Comparison of ENCODE assay signal across 16 cellular contexts in the genomic region with DNA sequence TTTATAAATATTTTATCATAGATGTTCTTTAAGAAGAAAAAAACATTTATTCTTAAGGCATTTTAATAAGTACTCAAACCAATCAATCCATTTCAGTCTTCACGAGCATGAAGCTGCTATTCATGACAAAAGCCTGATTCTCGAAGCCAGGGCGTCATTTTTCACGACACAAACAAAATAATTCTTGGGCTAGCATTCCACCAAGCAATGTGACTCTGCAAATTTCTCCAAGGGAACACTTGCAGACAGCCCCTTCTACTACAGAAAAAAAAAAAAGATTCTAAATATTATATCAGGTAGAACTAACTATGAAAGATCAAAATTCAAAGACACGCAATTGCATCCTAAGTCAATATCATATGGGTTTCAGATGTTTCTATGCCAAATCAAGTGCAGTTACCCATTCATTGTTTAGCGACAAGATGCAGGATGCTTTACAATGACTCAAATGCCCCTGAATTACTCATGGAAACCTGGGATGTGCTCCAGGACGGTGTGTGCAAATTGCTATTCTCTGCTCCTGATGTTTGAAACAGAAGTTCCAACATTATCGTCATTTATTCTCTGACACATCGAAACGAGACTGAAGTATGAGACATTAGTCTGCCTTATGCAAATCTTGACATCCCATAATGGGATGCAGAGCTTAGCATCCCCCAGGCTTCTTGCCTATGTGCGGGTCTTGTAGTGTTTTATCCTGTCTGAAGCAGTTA.
DNase-seq lines count a peak whose midpoint lies in the region; ATAC-seq and TF ChIP-seq lines count a peak whose summit lies in the region.
"Had no signal": no experiment of that assay in that cellular context is flagged by ENCODE, and none has a peak within 500 bp of the region (broad histone marks: within the 10 kb centered on the region; RNA-seq: fewer than 3 reads in every experiment).

No MANE protein-coding gene starts in this region.

- peak overlapping the region in 1 of 2 experiments; percentile 45 for H3K4ac ChIP-seq in mesenchymal stem cell (ENCODE audit: low read depth in 1 of 2, low read length in 2 of 2)

- no peaks in the 10 kb centered on the region for H3K79me1 ChIP-seq in mesenchymal stem cell (replicated peaks; ENCODE audit: low read length, poor library complexity, severe bottlenecking)

- no peaks in the 10 kb centered on the region for H3K36me3 ChIP-seq in brain microvascular endothelial cell (replicated peaks)
- H3K36me3 ChIP-seq in mesenchymal stem cell (ENCODE audit: control insufficient read depth in 1 of 2, insufficient read depth in 2 of 2, low read depth in 1 of 2, low read length in 2 of 2) = no peaks in the 10 kb centered on the region
- H3K36me3 ChIP-seq: uterus had no signal

- H3K4me2 ChIP-seq in mesenchymal stem cell (ENCODE audit: low read length, poor library complexity, severe bottlenecking) = no peak overlapping the region

- H2BK120ac ChIP-seq in mesenchymal stem cell (ENCODE audit: low read depth, low read length) = peak overlapping the region; percentile 85

- intact Hi-C loops in left cardiac atrium (cut with DNase I) = loop anchor here (10.0 kb wide), 3 partner anchors 138 to 978 kb away; a partner anchor contains a TSS

- H3K9me3 ChIP-seq in mesenchymal stem cell (ENCODE audit: control insufficient read depth, low read length) = no peaks in the 10 kb centered on the region
- H3K9me3 ChIP-seq: uterus had no signal

- TF ChIP-seq CTCF in brain microvascular endothelial cell (IDR thresholded peaks at IDR 0.05; ENCODE audit: low read depth, low read length, missing control alignments) = no peak

- H3K18ac ChIP-seq in mesenchymal stem cell (ENCODE audit: low read depth in 1 of 2, low read length in 2 of 2) = peak overlapping the region in 1 of 2 experiments; percentile 37

- no peak overlapping the region for H2BK15ac ChIP-seq in mesenchymal stem cell (ENCODE audit: low read depth, poor library complexity, severe bottlenecking)

- H4K91ac ChIP-seq in mesenchymal stem cell (ENCODE audit: low read length) = no peak overlapping the region

- peaks cover 2% of the 10 kb centered on the region for H3K4me1 ChIP-seq in mesenchymal stem cell (ENCODE audit: control insufficient read depth, insufficient read depth, low read depth, low read length)
- H3K4me1 ChIP-seq: uterus had no signal

- no peak overlapping the region for H2BK5ac ChIP-seq in mesenchymal stem cell (ENCODE audit: low read depth, low read length, poor library complexity, severe bottlenecking)

- H2AK5ac ChIP-seq in mesenchymal stem cell (ENCODE audit: low read length, severe bottlenecking) = no peak overlapping the region

- no peak overlapping the region for H3K9ac ChIP-seq in mesenchymal stem cell (ENCODE audit: low read length)

- H3K23ac ChIP-seq in mesenchymal stem cell (ENCODE audit: low read length in 2 of 2) = no peak overlapping the region

- ATAC-seq in GM18520 (IDR thresholded peaks at IDR 0.05; ENCODE audit: unreplicated experiment) (no peak), left cardiac atrium (no peak)
- ATAC-seq: CD8-positive, alpha-beta T cell; left lobe of liver had no signal

- H3K27me3 ChIP-seq in brain microvascular endothelial cell (replicated peaks) (no peaks in the 10 kb centered on the region), mesenchymal stem cell (ENCODE audit: control insufficient read depth in 1 of 2, insufficient read depth in 1 of 2, low read length in 2 of 2) (peaks cover 0 to 7% of the 10 kb centered on the region in 2 experiments)
- H3K27me3 ChIP-seq: uterus had no signal

- in situ Hi-C loops in brain microvascular endothelial cell (cut with HindIII; ENCODE audit: low pct_ligation_motif_present, low sequenced_read_pairs) = no loop called here

- H3K4me3 ChIP-seq in brain microvascular endothelial cell (ENCODE audit: low read depth, low read length) (no peak overlapping the region), mesenchymal stem cell (ENCODE audit: insufficient read depth in 1 of 2, low read depth in 1 of 2, low read length in 2 of 2) (no peak overlapping the region)
- H3K4me3 ChIP-seq: uterus had no signal

- H2BK12ac ChIP-seq in mesenchymal stem cell (ENCODE audit: low read length in 2 of 2) = no peak overlapping the region

- H2AFZ ChIP-seq in mesenchymal stem cell (ENCODE audit: low read depth, low read length) = no peak overlapping the region

- 45% methylated on average over 11 of the region's 11 CpGs for WGBS in mesenchymal stem cell

- H3K14ac ChIP-seq in mesenchymal stem cell (ENCODE audit: low read length in 2 of 2) = no peak overlapping the region

- H3K27ac ChIP-seq in brain microvascular endothelial cell = no peak overlapping the region
- H3K27ac ChIP-seq in mesenchymal stem cell (ENCODE audit: low read length, poor library complexity, severe bottlenecking) = no peak overlapping the region
- H3K27ac ChIP-seq: uterus had no signal

- DNase-seq in Daoy (ENCODE audit: low read depth) (peak; percentile 65), NCI-H460 (ENCODE audit: extremely low read depth, low read depth) (peak; percentile 71), brain microvascular endothelial cell (peak; percentile 70), mesenchymal stem cell (peak; percentile 84), CD1c-positive myeloid dendritic cell (ENCODE audit: extremely low spot score) (no peak), left cardiac atrium (no peak)
- no peak for DNase-seq in activated CD4-positive, alpha-beta T cell treated with anti-CD3 and anti-CD28 coated beads, Interleukin-2, amount 50 U/mL, for 4 hours
- DNase-seq: activated B cell treated with CpG ODN at 0.5 μM for 24 hours; activated T-cell treated with anti-CD3 and anti-CD28 coated beads, Interleukin-2, amount 50 U/mL, for 24 hours; CD8-positive, alpha-beta T cell; central memory CD4-positive, alpha-beta T cell; H7; NCI-H2081 treated with DMSO at 0.1 percent for 48 hours; uterus had no signal

- no peak overlapping the region for H4K8ac ChIP-seq in mesenchymal stem cell (ENCODE audit: low read length)

Comparison
In these comparisons a context has a peak if more than half of its experiments do, and no peak if none do; other contexts are left out.
1. DNase-seq: peak in Daoy (single experiment), NCI-H460 (single experiment), brain microvascular endothelial cell (single experiment) and mesenchymal stem cell (single experiment); none in CD1c-positive myeloid dendritic cell (single experiment), activated CD4-positive, alpha-beta T cell treated with anti-CD3 and anti-CD28 coated beads, Interleukin-2, amount 50 U/mL, for 4 hours (0 of 2) and left cardiac atrium (single experiment).